ENCODE assay signal across 9 cellular contexts in the genomic region with DNA sequence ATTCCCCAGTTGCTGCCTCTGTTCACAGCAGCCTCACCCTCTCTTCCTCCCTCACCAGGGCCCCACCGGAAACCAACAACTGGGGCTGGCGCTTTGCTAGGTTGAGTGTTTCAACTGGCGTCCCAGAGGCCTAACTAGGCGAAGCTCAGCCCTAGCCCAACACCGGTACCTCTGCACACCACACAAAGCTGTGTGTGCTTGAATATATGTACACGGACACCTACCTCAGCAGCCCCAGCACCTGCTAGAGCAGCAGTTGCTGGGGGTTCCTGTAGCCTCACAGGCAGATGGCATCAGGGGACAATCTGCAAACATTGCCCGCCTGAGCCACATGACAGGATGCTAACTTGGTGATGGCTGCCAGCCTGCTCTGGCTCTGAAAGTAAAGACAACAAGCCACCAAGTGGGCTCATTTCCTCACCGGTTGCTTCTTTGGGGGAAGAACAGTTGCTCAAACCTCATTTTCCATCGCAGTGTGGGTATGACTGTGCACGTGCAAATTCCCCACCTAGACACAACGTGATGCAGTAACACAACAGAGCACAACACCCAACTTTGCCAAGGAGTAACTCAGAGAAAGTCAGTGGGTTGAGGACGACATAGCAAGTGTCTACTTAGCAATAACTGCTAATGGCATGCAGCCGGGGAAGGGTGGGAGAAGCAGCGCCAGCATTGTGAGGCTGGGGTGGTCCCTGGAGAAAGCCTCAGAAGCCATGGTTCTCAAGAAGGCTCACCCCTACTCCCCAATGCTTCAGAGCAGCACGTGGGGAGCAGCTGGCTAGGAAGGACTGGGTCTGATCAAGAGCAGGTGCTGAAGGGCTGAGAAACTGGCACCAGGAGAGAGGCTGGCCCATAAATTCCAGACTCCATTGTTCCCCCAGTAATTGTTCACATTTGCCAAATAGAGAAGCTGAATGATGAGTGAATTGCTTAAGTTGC.
DNase-seq lines count a peak whose midpoint lies in the region; ATAC-seq and TF ChIP-seq lines count a peak whose summit lies in the region.
"Had no signal": no experiment of that assay in that cellular context is flagged by ENCODE, and none has a peak within 500 bp of the region (broad histone marks: within the 10 kb centered on the region; RNA-seq: fewer than 3 reads in every experiment).

No MANE protein-coding gene starts in this region.

- DNase-seq in activated CD4-positive, alpha-beta T cell treated with anti-CD3 and anti-CD28 coated beads for 48 hours = peak; percentile 76
- DNase-seq in left ventricle myocardium inferior (peak; percentile 13), prostate gland (ENCODE audit: low spot score) (no peak), 8988T (no peak), PC-3 (no peak)
- peak; percentile 51 to 86 (median 73) for DNase-seq in stimulated activated naive CD4-positive, alpha-beta T cell (lab: John Stamatoyannopoulos, UW)

- CTCF ChIA-PET in PC-3 (lab: Charles Lee) = interaction anchor here (0.7 kb wide), 1 partner anchor 47 kb away, joined by 3 read pairs; no protein-coding TSS in a partner anchor

- H3F3A ChIP-seq in PC-3 (ENCODE audit: low read length, unreplicated experiment) = no peaks in the 10 kb centered on the region

- BruUV-seq in PC-3 (replicated peaks; lab: Mats Ljungman, UMichigan) = no TSS peak

- H3K27ac ChIP-seq in left ventricle myocardium inferior (replicated peaks) (peak overlapping the region; percentile 30), prostate gland (no peak overlapping the region), PC-3 (ENCODE audit: low read length) (no peak overlapping the region)
- H3K27ac ChIP-seq: thyroid gland had no signal

- TF ChIP-seq CTCF in left ventricle myocardium inferior (IDR thresholded peaks at IDR 0.05; ENCODE audit: borderline replicate concordance) (no peak), prostate gland (IDR thresholded peaks at IDR 0.05) (no peak), PC-3 (conservative IDR thresholded peaks at IDR 0.05; ENCODE audit: low read depth, low read length) (no peak)

- H2AFZ ChIP-seq in PC-3 (ENCODE audit: low read length) = no peak overlapping the region

- POLR2A ChIA-PET in PC-3 (lab: Charles Lee; ENCODE audit: unreplicated experiment) = no interaction called here

- H3K9ac ChIP-seq in PC-3 (ENCODE audit: low read length) = no peak overlapping the region

- peaks cover 5% of the 10 kb centered on the region for H3K4me1 ChIP-seq in left ventricle myocardium inferior
- no peaks in the 10 kb centered on the region for H3K4me1 ChIP-seq in prostate gland (replicated peaks)
- H3K4me1 ChIP-seq in PC-3 (ENCODE audit: insufficient read depth, low read length) = no peaks in the 10 kb centered on the region

- no peaks in the 10 kb centered on the region for H3K36me3 ChIP-seq in left ventricle myocardium inferior
- H3K36me3 ChIP-seq in prostate gland = no peaks in the 10 kb centered on the region
- no peaks in the 10 kb centered on the region for H3K36me3 ChIP-seq in PC-3 (ENCODE audit: low read depth, low read length)
- H3K36me3 ChIP-seq: thyroid gland had no signal

- no peaks in the 10 kb centered on the region for H3K9me2 ChIP-seq in PC-3 (replicated peaks; ENCODE audit: low read length)

- H4K20me1 ChIP-seq in PC-3 (ENCODE audit: low read length) = no peaks in the 10 kb centered on the region

- H3K79me2 ChIP-seq in PC-3 (ENCODE audit: low read length) = no peaks in the 10 kb centered on the region

- no peak overlapping the region for H3K4me3 ChIP-seq in left ventricle myocardium inferior
- H3K4me3 ChIP-seq in prostate gland = no peak overlapping the region
- no peak overlapping the region for H3K4me3 ChIP-seq in PC-3 (ENCODE audit: low read length)
- H3K4me3 ChIP-seq: thyroid gland had no signal

- ATAC-seq in GM18517 (IDR thresholded peaks at IDR 0.05; ENCODE audit: unreplicated experiment) (peak; percentile 37), HG03196 (IDR thresholded peaks at IDR 0.05; ENCODE audit: unreplicated experiment) (peak; percentile 42), PC-3 (no peak)

- TF ChIP-seq POLR2A in prostate gland (IDR thresholded peaks at IDR 0.05) = no peak

- H3K9me3 ChIP-seq in left ventricle myocardium inferior (replicated peaks) = no peaks in the 10 kb centered on the region
- H3K9me3 ChIP-seq in prostate gland = no peaks in the 10 kb centered on the region
- H3K9me3 ChIP-seq in PC-3 (ENCODE audit: low read length) = no peaks in the 10 kb centered on the region
- H3K9me3 ChIP-seq: thyroid gland had no signal

- intact Hi-C loops in left ventricle myocardium inferior (cut with micrococcal nuclease) (no loop called here), prostate gland (cut with DNase I) (no loop called here), PC-3 (cut with micrococcal nuclease) (no loop called here)

- H3K4me2 ChIP-seq in PC-3 (ENCODE audit: low read length) = no peak overlapping the region

- H3K27me3 ChIP-seq in left ventricle myocardium inferior (ENCODE audit: low read depth) = no peaks in the 10 kb centered on the region
- no peaks in the 10 kb centered on the region for H3K27me3 ChIP-seq in prostate gland (replicated peaks; ENCODE audit: insufficient read depth)
- H3K27me3 ChIP-seq in PC-3 (ENCODE audit: low read length) = no peaks in the 10 kb centered on the region
- H3K27me3 ChIP-seq: thyroid gland had no signal

- WGBS in prostate gland = 88% methylated on average over 13 of the region's 15 CpGs

Comparison
In these comparisons a context has a peak if more than half of its experiments do, and no peak if none do; other contexts are left out.
1. DNase-seq: peak in activated CD4-positive, alpha-beta T cell treated with anti-CD3 and anti-CD28 coated beads for 48 hours (single experiment), left ventricle myocardium inferior (single experiment) and stimulated activated naive CD4-positive, alpha-beta T cell (6 of 6); none in prostate gland (single experiment), 8988T (single experiment) and PC-3 (single experiment).